8 cellular contexts compared by ENCODE assay signal in the genomic region with DNA sequence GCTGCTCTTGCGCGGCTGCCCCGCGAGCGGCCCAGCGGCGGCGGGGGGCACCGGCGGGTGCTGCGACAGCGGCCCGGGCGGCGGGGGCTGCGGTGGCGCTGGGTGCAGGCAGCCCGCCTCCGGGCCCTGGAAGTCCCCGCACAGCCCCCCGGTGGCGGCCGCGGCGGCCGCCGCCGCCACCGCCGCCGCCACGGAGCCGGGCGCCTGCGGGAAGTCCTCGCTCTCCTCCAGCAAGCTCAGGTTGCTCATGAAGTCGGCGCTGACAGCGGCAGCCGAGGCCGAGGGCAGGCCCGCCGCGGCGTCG. TPM values are rescaled to one million over a fixed set of nuclear protein-coding genes. Genes with fewer than 3 reads are reported as not detected.
DNase-seq lines count a peak whose midpoint lies in the region; ATAC-seq and TF ChIP-seq lines count a peak whose summit lies in the region.

No MANE protein-coding gene starts in this region.

- no peaks in the 10 kb centered on the region for H3K9me3 Mint-ChIP-seq in CD4-positive, alpha-beta memory T cell
- H3K9me3 Mint-ChIP-seq in H9 (no peaks in the 10 kb centered on the region; a peak in 1 of 5 replicates), T-cell (no peaks in the 10 kb centered on the region), natural killer cell (no peaks in the 10 kb centered on the region)

- no peak for TF ChIP-seq CTCF in H9 (conservative IDR thresholded peaks at IDR 0.05)
- TF ChIP-seq CTCF in colonic mucosa (IDR thresholded peaks at IDR 0.05): no peak
- TF ChIP-seq CTCF in natural killer cell (IDR thresholded peaks at IDR 0.05): no peak

- peaks cover 28% of the 10 kb centered on the region; the same call in 1 of the 2 replicates for H3K79me2 ChIP-seq in H9 (ENCODE audit: insufficient read depth, low read length)

- peak overlapping the region in 5 of 7 donors; percentile 86 to 96 (median 94) for H3K27ac Mint-ChIP-seq in CD4-positive, alpha-beta memory T cell
- no peak overlapping the region for H3K27ac Mint-ChIP-seq in H9
- peak overlapping the region; percentile 82 to 90 for H3K27ac Mint-ChIP-seq in T-cell
- H3K27ac Mint-ChIP-seq in natural killer cell: peak overlapping the region; percentile 77 to 95

- H2BK5ac ChIP-seq in H9 (ENCODE audit: insufficient read length, low read length): no peak overlapping the region

- no peak overlapping the region for H4K8ac ChIP-seq in H9 (replicated peaks; ENCODE audit: insufficient read length, low read depth, low read length)

- no peak overlapping the region for H2AFZ ChIP-seq in H9 (ENCODE audit: low read length)

- H3K4me1 ChIP-seq in CD4-positive, alpha-beta memory T cell (ENCODE audit: insufficient read depth, low read length): peaks cover 37% of the 10 kb centered on the region
- H3K4me1 ChIP-seq in H9 (ENCODE audit: insufficient read depth, low read length) (peaks cover 2% of the 10 kb centered on the region; the same call in 1 of the 2 replicates), colonic mucosa (peaks cover 12% of the 10 kb centered on the region)

- H4K91ac ChIP-seq in H9 (ENCODE audit: insufficient read length, low read depth, low read length): no peak overlapping the region

- no peak overlapping the region for H3K4ac ChIP-seq in H9 (ENCODE audit: low read depth, low read length)

- no peak overlapping the region for H2AK5ac ChIP-seq in H9 (ENCODE audit: insufficient read length, low read length)

- H3K56ac ChIP-seq in H9 (ENCODE audit: insufficient read length, low read depth, low read length): no peak overlapping the region

- peaks cover 0 to 31% of the 10 kb centered on the region in 2 donors for H3K36me3 Mint-ChIP-seq in CD4-positive, alpha-beta memory T cell
- peaks cover 0 to 10% (median 8%) of the 10 kb centered on the region in 3 experiments; a peak in 4 of 7 replicates for H3K36me3 Mint-ChIP-seq in H9 (ENCODE audit: insufficient read depth in 1 of 3, low read depth in 3 of 3)
- H3K36me3 Mint-ChIP-seq in T-cell: no peaks in the 10 kb centered on the region
- no peaks in the 10 kb centered on the region for H3K36me3 Mint-ChIP-seq in natural killer cell

- no peak overlapping the region for H4K5ac ChIP-seq in H9 (ENCODE audit: insufficient read length, low read depth, low read length)

- peak; percentile 50 to 60 (median 55) for DNase-seq in CD4-positive, alpha-beta memory T cell
- DNase-seq in H9 (no peak), T-cell (peak in 31 of 34 experiments; percentile 17 to 56 (median 42)), colonic mucosa (no peak), natural killer cell (no peak), retina (no peak), SIG-M5 (lab: John Stamatoyannopoulos, UW) (no peak)

- H3K23ac ChIP-seq in H9 (ENCODE audit: insufficient read length, low read depth, low read length): no peak overlapping the region

- H3K4me3 Mint-ChIP-seq in CD4-positive, alpha-beta memory T cell: peak overlapping the region; percentile 89 to 97 (median 92)
- H3K4me3 Mint-ChIP-seq in H9 (peak overlapping the region; percentile 91 to 96), T-cell (peak overlapping the region; percentile 89 to 96 (median 92)), natural killer cell (peak overlapping the region; percentile 92)

- peaks cover 26 to 51% (median 35%) of the 10 kb centered on the region in 4 donors for H3K4me1 Mint-ChIP-seq in CD4-positive, alpha-beta memory T cell
- H3K4me1 Mint-ChIP-seq in H9: peaks cover 47 to 56% of the 10 kb centered on the region in 2 experiments
- peaks cover 37 to 50% (median 48%) of the 10 kb centered on the region in 3 donors for H3K4me1 Mint-ChIP-seq in T-cell
- H3K4me1 Mint-ChIP-seq in natural killer cell: peaks cover 29 to 35% of the 10 kb centered on the region in 2 donors

- H3K14ac ChIP-seq in H9 (ENCODE audit: insufficient read depth, low read length): peak overlapping the region; percentile 66; the same call in 1 of the 2 replicates

- H3K36me3 ChIP-seq in CD4-positive, alpha-beta memory T cell (ENCODE audit: insufficient read depth, low read length): no peaks in the 10 kb centered on the region
- no peaks in the 10 kb centered on the region for H3K36me3 ChIP-seq in colonic mucosa

- no peaks in the 10 kb centered on the region for H3K79me1 ChIP-seq in H9 (ENCODE audit: insufficient read depth, low read depth, low read length, poor library complexity, severe bottlenecking)

- peak overlapping the region in 1 of 2 donors; percentile 92 for H3K4me3 ChIP-seq in CD4-positive, alpha-beta memory T cell (ENCODE audit: low read length in 2 of 2)
- peak overlapping the region; percentile 76 for H3K4me3 ChIP-seq in colonic mucosa

- H2BK120ac ChIP-seq in H9 (ENCODE audit: low read depth, low read length, poor library complexity, severe bottlenecking): no peak overlapping the region

- peak; percentile 7 to 31 (median 24) for ATAC-seq in T-cell (replicated peaks in 1 of 4)
- peak; percentile 5 to 9 (median 5) for ATAC-seq in natural killer cell
- no peak for ATAC-seq in GM19395 (IDR thresholded peaks at IDR 0.05; ENCODE audit: unreplicated experiment)

- POLR2A ChIA-PET in CD4-positive, alpha-beta memory T cell (lab: Charles Lee; ENCODE audit: partially characterized antibody): interaction anchor here (0.6 to 4.5 kb wide), 56 partner anchors 10 to 886 kb away, joined by 3 to 70 read pairs (median 5); a partner anchor contains a TSS
- POLR2A ChIA-PET in T-cell (lab: Charles Lee): interaction anchor here (0.5 to 0.9 kb wide), 4 partner anchors 43 to 74 kb away, joined by 3 to 7 read pairs (median 6); no protein-coding TSS in a partner anchor

- peaks cover 25% of the 10 kb centered on the region for H3K23me2 ChIP-seq in H9 (ENCODE audit: insufficient read length, low read depth, low read length, poor library complexity, severe bottlenecking)

- intact Hi-C loops in CD4-positive, alpha-beta memory T cell (cut with micrococcal nuclease): loop anchor here (1.0 to 10.0 kb wide), 9 partner anchors 106 to 888 kb away; a partner anchor contains a TSS
- intact Hi-C loops in colonic mucosa (cut with DNase I): no loop called here
- intact Hi-C loops in natural killer cell (cut with micrococcal nuclease): loop anchor here (1.0 to 10.0 kb wide), 5 partner anchors 53 to 1628 kb away; a partner anchor contains a TSS

- H3T11ph ChIP-seq in H9 (ENCODE audit: low read length): no peak overlapping the region

- peak overlapping the region; percentile 79 for H3K4me2 ChIP-seq in H9 (ENCODE audit: insufficient read depth, insufficient read length, low read length)

- no peaks in the 10 kb centered on the region for H3K27me3 ChIP-seq in CD4-positive, alpha-beta memory T cell (ENCODE audit: insufficient read depth, low read length)
- H3K27me3 ChIP-seq in H9 (ENCODE audit: insufficient read depth, low read length) (no peaks in the 10 kb centered on the region), colonic mucosa (no peaks in the 10 kb centered on the region)

- H2BK20ac ChIP-seq in H9 (ENCODE audit: low read depth, low read length, poor library complexity, severe bottlenecking): no peak overlapping the region

- no CpG with 5 or more reads among the region's 46 CpGs for WGBS in H9 (ENCODE audit: extremely low coverage, insufficient read length, low lambda C conversion rate)

- H4K20me1 ChIP-seq in H9 (ENCODE audit: control insufficient read depth, insufficient read depth, insufficient read length): no peaks in the 10 kb centered on the region

- no peak overlapping the region for H2BK12ac ChIP-seq in H9 (ENCODE audit: insufficient read length, low read depth, low read length)

- no peak overlapping the region for H2BK15ac ChIP-seq in H9 (ENCODE audit: low read depth, low read length)

- no peak overlapping the region for H3K18ac ChIP-seq in H9 (ENCODE audit: insufficient read length, low read depth, low read length)

- CTCF ChIA-PET in CD4-positive, alpha-beta memory T cell (lab: Charles Lee; ENCODE audit: partially characterized antibody): interaction anchor here (0.6 to 1.3 kb wide), 5 partner anchors 12 to 722 kb away, joined by 3 read pairs; no protein-coding TSS in a partner anchor
- CTCF ChIA-PET in T-cell (lab: Charles Lee): no interaction called here

- no peaks in the 10 kb centered on the region for H3K9me3 ChIP-seq in CD4-positive, alpha-beta memory T cell (ENCODE audit: control insufficient read depth in 1 of 2, low read length in 2 of 2)
- H3K9me3 ChIP-seq in H9 (ENCODE audit: control insufficient read depth, low read depth, low read length): no peaks in the 10 kb centered on the region
- H3K9me3 ChIP-seq in colonic mucosa: no peaks in the 10 kb centered on the region

- peak overlapping the region; percentile 86 for H3K27ac ChIP-seq in CD4-positive, alpha-beta memory T cell (ENCODE audit: low read depth, low read length)
- no peak overlapping the region for H3K27ac ChIP-seq in H9 (ENCODE audit: insufficient read length, low read depth, low read length)
- peak overlapping the region; percentile 95 for H3K27ac ChIP-seq in colonic mucosa

- H3K9ac ChIP-seq in H9 (ENCODE audit: extremely low read depth, insufficient read length, low read length) (peak overlapping the region; percentile 81), colonic mucosa (ENCODE audit: low read depth in 2 of 2, low read length in 2 of 2) (peak overlapping the region; percentile 87 to 100)

- H3K27me3 Mint-ChIP-seq in CD4-positive, alpha-beta memory T cell: no peaks in the 10 kb centered on the region
- H3K27me3 Mint-ChIP-seq in H9 (ENCODE audit: low read depth): no peaks in the 10 kb centered on the region
- H3K27me3 Mint-ChIP-seq in T-cell: no peaks in the 10 kb centered on the region
- no peaks in the 10 kb centered on the region for H3K27me3 Mint-ChIP-seq in natural killer cell (ENCODE audit: low read depth in 2 of 2)

RNA-seq across cellular contexts. Expression of a gene that starts 0.7 kb away (rescaled TPM):
- 10 to 100 TPM; 68.0 to 68.4 TPM for total RNA-seq in CD4-positive, alpha-beta memory T cell
- polyA plus RNA-seq in CD4-positive, alpha-beta memory T cell: 10 to 100 TPM; 35.2 to 72.3 TPM
- total RNA-seq in H9 (2021) (43.5 and 44.6 TPM in 2 replicates), T-cell (10 to 100 TPM; 73.0 to 89.1 (median 84.5) TPM), colonic mucosa (10 to 100 TPM; 15.7 to 26.4 TPM), natural killer cell (10 to 100 TPM; 23.9 to 29.8 (median 27.6) TPM)

Comparison
In these comparisons a context has a peak if more than half of its experiments do, and no peak if none do; other contexts are left out.
1. DNase-seq: peak in CD4-positive, alpha-beta memory T cell (5 of 5) and T-cell (31 of 34); none in H9 (single experiment), colonic mucosa (single experiment), natural killer cell (single experiment), retina (single experiment) and SIG-M5 (single experiment).
2. H3K27ac Mint-ChIP-seq: peak in CD4-positive, alpha-beta memory T cell (5 of 7), T-cell (2 of 2) and natural killer cell (2 of 2); none in H9 (0 of 3).
3. Peak in every context shown above with its lines, with median percentiles within 50 percentile points of each other: H3K4me3 Mint-ChIP-seq.